Comparison of ENCODE assay signal across 8 cellular contexts in the genomic region with DNA sequence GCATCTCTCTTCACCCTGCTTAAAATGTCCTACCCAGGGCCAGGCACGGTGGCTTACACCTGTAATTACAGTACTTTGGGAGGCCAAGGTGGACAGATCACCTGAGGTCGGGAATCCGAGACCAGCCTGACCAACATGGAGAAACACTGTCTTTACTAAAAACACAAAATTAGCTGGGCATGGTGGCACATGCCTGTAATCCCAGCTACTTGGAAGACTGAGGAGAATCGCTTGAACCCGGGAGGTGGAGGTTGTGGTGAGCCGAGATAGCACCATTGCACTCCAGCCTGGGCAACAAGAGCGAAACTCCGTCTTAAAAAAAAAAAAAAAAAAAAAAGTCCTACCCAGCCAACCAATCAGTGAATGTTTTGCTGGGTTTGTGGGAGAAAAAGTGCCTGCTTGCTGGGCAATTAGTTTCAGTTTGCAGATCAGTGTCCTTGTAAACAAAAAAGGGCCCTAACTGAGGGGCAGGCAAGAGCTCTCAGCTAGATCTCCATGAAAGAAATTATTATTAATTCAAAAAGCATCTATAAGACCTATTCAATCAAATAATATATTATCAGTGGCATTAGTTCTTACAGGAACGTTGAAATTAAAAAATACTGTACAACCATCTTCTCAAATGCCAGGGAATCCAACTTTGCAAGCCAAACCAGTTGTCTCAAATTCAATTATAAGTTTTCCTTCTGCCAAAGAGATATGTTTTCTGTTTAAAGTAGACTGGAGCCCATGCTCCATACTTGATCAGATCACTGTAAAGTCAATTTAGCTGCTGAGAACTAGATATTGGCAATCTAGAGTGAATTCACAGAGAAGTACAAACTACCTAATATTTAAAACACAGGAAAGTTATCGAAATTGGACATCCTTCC.
DNase-seq lines count a peak whose midpoint lies in the region; ATAC-seq lines count a peak whose summit lies in the region.

No MANE protein-coding gene starts in this region.

- ATAC-seq in GM19397 (IDR thresholded peaks at IDR 0.05; ENCODE audit: unreplicated experiment) (no peak), HG03432 (IDR thresholded peaks at IDR 0.05; ENCODE audit: unreplicated experiment) (no peak), HG02973 (IDR thresholded peaks at IDR 0.05; ENCODE audit: unreplicated experiment) (no peak)

- peak; percentile 12 for DNase-seq in NCI-H748 (lab: John Stamatoyannopoulos, UW; ENCODE audit: unreplicated experiment)
- DNase-seq in NCI-H748 treated with DMSO at 0.1 percent for 48 hours (lab: John Stamatoyannopoulos, UW) = no peak
- peak; percentile 91 for DNase-seq in OCI-M1 (lab: John Stamatoyannopoulos, UW)
- peak; percentile 72 to 73 for DNase-seq in T47D (ENCODE audit: low read depth in 1 of 2, low spot score in 1 of 2)
- peak; percentile 87 for DNase-seq in medulla oblongata (ENCODE audit: extremely low spot score)

- in situ Hi-C loops in T47D (cut with HindIII; ENCODE audit: low pct_unique_long_range_greater_than_20kb, low sequenced_read_pairs) = no loop called here
